Comparison of ENCODE assay signal across 21 cellular contexts in the genomic region with DNA sequence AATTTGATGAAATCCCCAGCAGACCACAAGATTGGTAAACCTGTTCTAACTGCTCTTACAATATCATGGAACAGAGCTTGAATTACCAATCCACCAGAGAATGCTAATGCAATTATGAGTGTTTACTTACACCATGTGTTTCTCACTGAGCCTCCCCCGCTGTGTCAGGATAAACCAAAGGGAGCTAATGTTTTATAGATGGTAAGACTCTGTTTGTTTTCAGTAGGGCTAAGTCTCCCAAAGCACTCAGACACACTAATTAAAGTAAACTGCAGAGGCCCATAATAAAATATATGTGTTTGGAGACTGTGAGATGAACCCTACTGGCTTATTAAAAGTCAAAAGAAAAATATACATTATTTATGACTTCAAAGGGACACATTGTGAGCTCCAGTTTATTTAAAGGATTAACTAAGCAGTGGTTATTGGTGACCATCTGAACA.
DNase-seq lines count a peak whose midpoint lies in the region; ATAC-seq and TF ChIP-seq lines count a peak whose summit lies in the region.
"Had no signal": no experiment of that assay in that cellular context is flagged by ENCODE, and none has a peak within 500 bp of the region (broad histone marks: within the 10 kb centered on the region; RNA-seq: fewer than 3 reads in every experiment).

No MANE protein-coding gene starts in this region.

- H3K27me3 ChIP-seq in endocrine pancreas (ENCODE audit: control insufficient read depth, insufficient read depth, low read length) (no peaks in the 10 kb centered on the region), PC-3 (ENCODE audit: low read length) (peaks cover 17% of the 10 kb centered on the region; the same call in 1 of the 2 replicates)
- H3K27me3 ChIP-seq: right atrium auricular region, transverse colon had no signal

- H3K36me3 ChIP-seq in endocrine pancreas (ENCODE audit: control insufficient read depth, insufficient read depth, low read length) (no peaks in the 10 kb centered on the region), PC-3 (ENCODE audit: low read depth, low read length) (no peaks in the 10 kb centered on the region)
- H3K36me3 ChIP-seq: left ventricle myocardium inferior, right atrium auricular region, transverse colon had no signal

- H3K9me3 ChIP-seq in endocrine pancreas (ENCODE audit: control insufficient read depth, low read length) (no peaks in the 10 kb centered on the region), PC-3 (ENCODE audit: low read length) (no peaks in the 10 kb centered on the region)
- H3K9me3 ChIP-seq: right atrium auricular region, transverse colon had no signal

- H3K4me3 ChIP-seq in endocrine pancreas (ENCODE audit: control insufficient read depth, insufficient read depth, low read length), result peak overlapping the region; percentile 40
- H3K4me3 ChIP-seq in PC-3 (ENCODE audit: low read length), result no peak overlapping the region
- H3K4me3 ChIP-seq: GM23338, left ventricle myocardium inferior, right atrium auricular region, transverse colon had no signal

- H3K9me2 ChIP-seq in PC-3 (replicated peaks; ENCODE audit: low read length), result no peaks in the 10 kb centered on the region

- H3K9ac ChIP-seq in endocrine pancreas (ENCODE audit: control insufficient read depth, insufficient read depth, low read length), result no peak overlapping the region
- H3K9ac ChIP-seq in PC-3 (ENCODE audit: low read length), result no peak overlapping the region

- TF ChIP-seq CTCF in PC-3 (conservative IDR thresholded peaks at IDR 0.05; ENCODE audit: low read depth, low read length), result no peak

- BruUV-seq in PC-3 (replicated peaks; lab: Mats Ljungman, UMichigan), result no TSS peak

- H3K4me2 ChIP-seq in PC-3 (ENCODE audit: low read length), result no peak overlapping the region
- H3K4me2 ChIP-seq: GM23338 had no signal

- H3K27ac ChIP-seq in PC-3 (ENCODE audit: low read length), result no peak overlapping the region
- H3K27ac ChIP-seq: left ventricle myocardium inferior, right atrium auricular region, transverse colon had no signal

- H3K79me2 ChIP-seq in PC-3 (ENCODE audit: low read length), result no peaks in the 10 kb centered on the region

- POLR2A ChIA-PET in PC-3 (lab: Charles Lee; ENCODE audit: unreplicated experiment), result no interaction called here

- intact Hi-C loops in PC-3 (cut with micrococcal nuclease), result no loop called here

- H4K20me1 ChIP-seq in PC-3 (ENCODE audit: low read length), result no peaks in the 10 kb centered on the region

- ATAC-seq in HG02981 (IDR thresholded peaks at IDR 0.05; ENCODE audit: unreplicated experiment) (no peak), PC-3 (no peak)
- ATAC-seq: CD8-positive, alpha-beta T cell; GM23338; naive thymus-derived CD8-positive, alpha-beta T cell; SK-N-SH treated with all-trans-retinoic acid at 6 μM for 48 hours; WTC11 had no signal

- H3K4me1 ChIP-seq in endocrine pancreas (ENCODE audit: control insufficient read depth, insufficient read depth, low read length) (peaks cover 10% of the 10 kb centered on the region), PC-3 (ENCODE audit: insufficient read depth, low read length) (no peaks in the 10 kb centered on the region)
- H3K4me1 ChIP-seq: left ventricle myocardium inferior, right atrium auricular region, transverse colon had no signal

- DNase-seq in NCI-H146 (lab: John Stamatoyannopoulos, UW), result peak; percentile 44
- no peak for DNase-seq in NCI-H146 treated with DMSO at 0.1 percent for 48 hours (lab: John Stamatoyannopoulos, UW; ENCODE audit: unreplicated experiment)
- DNase-seq in NCI-H510A (lab: John Stamatoyannopoulos, UW), result peak; percentile 55
- no peak for DNase-seq in PC-3
- DNase-seq in NCI-H1048 (lab: John Stamatoyannopoulos, UW), result no peak
- DNase-seq in 8988T, result no peak
- DNase-seq: activated gamma-delta T cell treated with Interleukin-2 at 50 U/mL for 16 hours; CD8-positive, alpha-beta T cell; dermis blood vessel endothelial cell; IMR-90; left ventricle myocardium inferior; naive thymus-derived CD8-positive, alpha-beta T cell; NCI-H1092 treated with DMSO at 0.1 percent for 48 hours; stimulated activated CD4-positive, alpha-beta T cell treated with anti-CD3 and anti-CD28 coated beads, Interleukin-4, amount 100 ng/mL, for 24 hours; transverse colon had no signal

- no peaks in the 10 kb centered on the region for H3F3A ChIP-seq in PC-3 (ENCODE audit: low read length, unreplicated experiment)

- CTCF ChIA-PET in PC-3 (lab: Charles Lee), result interaction anchor here (0.6 kb wide), 1 partner anchor 29 kb away, joined by 3 read pairs; no protein-coding TSS in a partner anchor

- no peak overlapping the region for H2AFZ ChIP-seq in PC-3 (ENCODE audit: low read length)
- H2AFZ ChIP-seq: GM23338 had no signal

Comparison
In these comparisons a context has a peak if more than half of its experiments do, and no peak if none do; other contexts are left out.
1. DNase-seq: peak in NCI-H146 (single experiment) and NCI-H510A (single experiment); none in NCI-H146 treated with DMSO at 0.1 percent for 48 hours (single experiment), PC-3 (single experiment), NCI-H1048 (single experiment) and 8988T (single experiment).